9 cellular contexts compared by ENCODE assay signal in genomic region chr19:41521860-41522555, GRCh38. TPM values are rescaled to one million over a fixed set of nuclear protein-coding genes. Genes with fewer than 3 reads are reported as not detected.
DNase-seq lines count a peak whose midpoint lies in the region; ATAC-seq and TF ChIP-seq lines count a peak whose summit lies in the region.
"Had no signal": no experiment of that assay in that cellular context is flagged by ENCODE, and none has a peak within 500 bp of the region (broad histone marks: within the 10 kb centered on the region; RNA-seq: fewer than 3 reads in every experiment).

No MANE protein-coding gene starts in this region.

- WGBS in right lobe of liver (ENCODE audit: insufficient coverage, low coverage, low lambda C conversion rate, missing lambda C conversion rate) = 6% methylated on average over 24 of the region's 58 CpGs
- WGBS in prostate gland = 6% methylated on average over 43 of the region's 58 CpGs

- no peaks in the 10 kb centered on the region for H3K9me2 ChIP-seq in Loucy (replicated peaks; ENCODE audit: low read depth, low read length)

- H3K9ac ChIP-seq in Loucy (ENCODE audit: low read depth, low read length, poor library complexity, severe bottlenecking) = peak overlapping the region; percentile 68

- H3K79me2 ChIP-seq in Loucy (ENCODE audit: insufficient read depth, low read length) = no peaks in the 10 kb centered on the region

- H3K36me3 ChIP-seq in Loucy (ENCODE audit: insufficient read depth, low read length) = no peaks in the 10 kb centered on the region
- H3K36me3 ChIP-seq in right lobe of liver = no peaks in the 10 kb centered on the region
- no peaks in the 10 kb centered on the region for H3K36me3 ChIP-seq in prostate gland

- TF ChIP-seq CTCF in GM13977 (IDR thresholded peaks at IDR 0.05; ENCODE audit: extremely low read depth, insufficient read depth, missing control alignments) = no peak
- TF ChIP-seq CTCF in Loucy (conservative IDR thresholded peaks at IDR 0.05; ENCODE audit: low read length) = no peak
- peak in 1 of 4 donors; percentile 22 for TF ChIP-seq CTCF in right lobe of liver (IDR thresholded peaks at IDR 0.05)
- no peak for TF ChIP-seq CTCF in prostate gland (IDR thresholded peaks at IDR 0.05)
- TF ChIP-seq CTCF in omental fat pad (IDR thresholded peaks at IDR 0.05) = no peak

- H3K4me1 ChIP-seq in Loucy (ENCODE audit: insufficient read depth, low read length, poor library complexity, severe bottlenecking) (peaks cover 8% of the 10 kb centered on the region), right lobe of liver (no peaks in the 10 kb centered on the region), prostate gland (replicated peaks) (no peaks in the 10 kb centered on the region)

- H3K4me2 ChIP-seq in Loucy (ENCODE audit: low read depth, low read length, poor library complexity, severe bottlenecking) = peak overlapping the region; percentile 98

- peak; percentile 33 for DNase-seq in GM13977 (ENCODE audit: low spot score)
- DNase-seq in activated naive CD4-positive, alpha-beta T cell treated with anti-CD3 and anti-CD28 coated beads, Interleukin-2, amount 50 U/mL, for 16 hours = peak; percentile 40
- DNase-seq in right lobe of liver = peak in 2 of 3 donors; percentile 33 to 60
- DNase-seq in KBM-7 = no peak
- DNase-seq in prostate gland (ENCODE audit: low spot score) = no peak
- DNase-seq in superior temporal gyrus (ENCODE audit: extremely low spot score) = no peak
- no peak for DNase-seq in omental fat pad (ENCODE audit: low spot score)

- TF ChIP-seq POLR2A in right lobe of liver (IDR thresholded peaks at IDR 0.05) (no peak), prostate gland (IDR thresholded peaks at IDR 0.05) (no peak)

- H3K4me3 ChIP-seq in Loucy (ENCODE audit: low read length, poor library complexity, severe bottlenecking) (peak overlapping the region; percentile 73), right lobe of liver (peak overlapping the region in 1 of 3 donors; percentile 32), prostate gland (peak overlapping the region in 1 of 2 donors; percentile 18)

- intact Hi-C loops in right lobe of liver (cut with DNase I) = no loop called here
- intact Hi-C loops in prostate gland (cut with DNase I) = no loop called here

- H4K20me1 ChIP-seq in Loucy (ENCODE audit: insufficient read depth, low read length, poor library complexity, severe bottlenecking) = no peaks in the 10 kb centered on the region

- H3K9me3 ChIP-seq in Loucy (ENCODE audit: insufficient read depth, low read depth, low read length) = no peaks in the 10 kb centered on the region
- H3K9me3 ChIP-seq in right lobe of liver = no peaks in the 10 kb centered on the region
- H3K9me3 ChIP-seq in prostate gland = no peaks in the 10 kb centered on the region

- in situ Hi-C loops in GM13977 (cut with MboI; ENCODE audit: low pct_unique_long_range_greater_than_20kb, low sequenced_read_pairs, unreplicated experiment) = no loop called here
- in situ Hi-C loops in KBM-7 (cut with MboI; ENCODE audit: low pct_unique_long_range_greater_than_20kb, low sequenced_read_pairs) = no loop called here

- no peaks in the 10 kb centered on the region for H3F3A ChIP-seq in Loucy (ENCODE audit: low read depth)

- H2AFZ ChIP-seq in Loucy (ENCODE audit: low read length) = peak overlapping the region; percentile 95

- ATAC-seq in right lobe of liver (peak; percentile 59 to 85 (median 72)), omental fat pad (ENCODE audit: low FRiP score) (no peak)

- H3K27me3 ChIP-seq in Loucy (ENCODE audit: insufficient read depth, low read length, poor library complexity, severe bottlenecking) = peaks cover 35% of the 10 kb centered on the region
- peaks cover 0 to 3% of the 10 kb centered on the region in 2 donors for H3K27me3 ChIP-seq in right lobe of liver
- H3K27me3 ChIP-seq in prostate gland (replicated peaks; ENCODE audit: insufficient read depth) = peaks cover 5% of the 10 kb centered on the region

- H3K27ac ChIP-seq in right lobe of liver (peak overlapping the region in 2 of 3 donors; percentile 18 to 67), prostate gland (no peak overlapping the region)

RNA-seq across cellular contexts. Expression of gene CEACAM21, which starts 54.0 kb away (rescaled TPM):
- 1 to 10 TPM in 3 of 6 experiments, under 1 TPM in 2, not detected in 1; 0.49 to 1.4 (median 1.2) TPM for total RNA-seq in right lobe of liver
- 1 to 10 TPM in 1 of 2 donors, not detected in 1; 1.5 TPM for total RNA-seq in prostate gland
- 1 to 10 TPM in 2 of 4 donors, under 1 TPM in 2; 0.37 to 3.5 (median 1.4) TPM for total RNA-seq in omental fat pad
- total RNA-seq: fibroblast of lung had no signal

Comparison
In these comparisons a context has a peak if more than half of its experiments do, and no peak if none do; other contexts are left out.
1. DNase-seq: peak in GM13977 (single experiment), activated naive CD4-positive, alpha-beta T cell treated with anti-CD3 and anti-CD28 coated beads, Interleukin-2, amount 50 U/mL, for 16 hours (single experiment) and right lobe of liver (2 of 3); none in KBM-7 (single experiment), prostate gland (single experiment), superior temporal gyrus (single experiment) and omental fat pad (single experiment).
2. H3K27ac ChIP-seq: peak in right lobe of liver (2 of 3); none in prostate gland (0 of 2).